ENCODE assay signal across 10 cellular contexts in the genomic region with DNA sequence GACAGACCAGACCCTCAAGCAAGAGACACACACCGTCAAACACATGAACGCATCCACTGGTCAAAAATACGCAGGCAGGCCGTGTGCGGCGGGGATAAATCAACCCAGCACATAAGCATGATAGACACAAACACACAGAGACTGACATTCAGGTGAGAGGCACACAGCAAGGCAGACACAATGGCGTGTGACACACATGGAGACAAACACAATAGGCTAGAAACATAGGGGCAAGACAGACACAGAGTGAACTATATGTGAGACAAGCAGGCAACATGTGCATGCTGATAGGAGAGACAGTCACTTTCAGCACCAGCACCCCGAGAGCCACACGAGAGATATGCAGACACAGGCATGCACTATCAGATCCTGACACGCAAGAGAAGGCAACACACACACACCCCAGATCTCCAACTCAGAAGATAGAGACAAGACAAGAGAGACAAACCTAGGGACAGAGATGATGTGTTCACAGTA. TPM values are rescaled to one million over a fixed set of nuclear protein-coding genes. Genes with fewer than 3 reads are reported as not detected.
DNase-seq lines count a peak whose midpoint lies in the region; ATAC-seq and TF ChIP-seq lines count a peak whose summit lies in the region.
"Had no signal": no experiment of that assay in that cellular context is flagged by ENCODE, and none has a peak within 500 bp of the region (broad histone marks: within the 10 kb centered on the region; RNA-seq: fewer than 3 reads in every experiment).

No MANE protein-coding gene starts in this region.

- H3K27ac ChIP-seq in A673 (ENCODE audit: low read depth, low read length, poor library complexity, severe bottlenecking) (peak overlapping the region; percentile 96), HL-60 (replicated peaks) (peak overlapping the region; percentile 95), body of pancreas (peak overlapping the region; percentile 78 to 100 (median 96)), muscle layer of colon (ENCODE audit: low read depth, low read length) (peak overlapping the region; percentile 87), H9 (ENCODE audit: insufficient read length, low read depth, low read length) (no peak overlapping the region)

- no peak overlapping the region for H2AFZ ChIP-seq in H9 (ENCODE audit: low read length)

- ATAC-seq in body of pancreas (no peak), HG02885 (IDR thresholded peaks at IDR 0.05; ENCODE audit: poor library complexity, unreplicated experiment) (no peak)

- H4K20me1 ChIP-seq in H9 (ENCODE audit: control insufficient read depth, insufficient read depth, insufficient read length) = no peaks in the 10 kb centered on the region

- no peak overlapping the region for H2AK5ac ChIP-seq in H9 (ENCODE audit: insufficient read length, low read length)

- H3K4me3 ChIP-seq in A673 (ENCODE audit: low read depth, low read length, poor library complexity, severe bottlenecking) (no peak overlapping the region), HL-60 (replicated peaks; ENCODE audit: insufficient read depth, low read length) (no peak overlapping the region), body of pancreas (no peak overlapping the region), muscle layer of colon (ENCODE audit: low read depth in 1 of 2, low read length in 2 of 2) (no peak overlapping the region)

- 59 to 64% methylated on average over 10 of the region's 10 CpGs for WGBS in body of pancreas, 2 donors
- WGBS in H9 (ENCODE audit: extremely low coverage, insufficient read length, low lambda C conversion rate) = no CpG with 5 or more reads among the region's 10 CpGs

- H3K36me3 ChIP-seq in A673 (ENCODE audit: insufficient read depth, low read length, poor library complexity, severe bottlenecking) = no peaks in the 10 kb centered on the region
- no peaks in the 10 kb centered on the region for H3K36me3 ChIP-seq in body of pancreas (replicated peaks in 1 of 2; ENCODE audit: insufficient read depth in 1 of 2, low read depth in 2 of 2)
- H3K36me3 ChIP-seq in muscle layer of colon (ENCODE audit: insufficient read depth, low read length) = no peaks in the 10 kb centered on the region

- no peak overlapping the region for H3K18ac ChIP-seq in H9 (ENCODE audit: insufficient read length, low read depth, low read length)

- no peaks in the 10 kb centered on the region for H3K36me3 Mint-ChIP-seq in H9 (ENCODE audit: insufficient read depth in 1 of 3, low read depth in 3 of 3)

- CTCF ChIA-PET in A673 (lab: Charles Lee) = no interaction called here

- no peak overlapping the region for H2BK120ac ChIP-seq in H9 (ENCODE audit: low read depth, low read length, poor library complexity, severe bottlenecking)

- no peaks in the 10 kb centered on the region for H3K9me3 Mint-ChIP-seq in H9

- H3K14ac ChIP-seq in H9 (ENCODE audit: insufficient read depth, low read length) = no peak overlapping the region

- no peak overlapping the region for H4K91ac ChIP-seq in H9 (ENCODE audit: insufficient read length, low read depth, low read length)

- H4K5ac ChIP-seq in H9 (ENCODE audit: insufficient read length, low read depth, low read length) = no peak overlapping the region

- TF ChIP-seq CTCF in A673 (conservative IDR thresholded peaks at IDR 0.05; ENCODE audit: low read depth, low read length) (no peak), HL-60 (IDR thresholded peaks at IDR 0.05; ENCODE audit: insufficient read depth, low read length) (no peak), body of pancreas (IDR thresholded peaks at IDR 0.05) (no peak), H9 (conservative IDR thresholded peaks at IDR 0.05) (no peak)

- H3T11ph ChIP-seq in H9 (ENCODE audit: low read length) = no peak overlapping the region

- H3K9ac ChIP-seq in muscle layer of colon (ENCODE audit: low read length) = peak overlapping the region; percentile 3
- no peak overlapping the region for H3K9ac ChIP-seq in H9 (ENCODE audit: extremely low read depth, insufficient read length, low read length)

- no peaks in the 10 kb centered on the region for H3K27me3 ChIP-seq in A673 (replicated peaks; ENCODE audit: insufficient read depth, low read depth, low read length, poor library complexity)
- no peaks in the 10 kb centered on the region for H3K27me3 ChIP-seq in HL-60 (ENCODE audit: insufficient read depth, poor library complexity, severe bottlenecking)
- no peaks in the 10 kb centered on the region for H3K27me3 ChIP-seq in body of pancreas
- H3K27me3 ChIP-seq in muscle layer of colon (ENCODE audit: control insufficient read depth in 1 of 2, insufficient read depth in 2 of 2, low read length in 2 of 2) = no peaks in the 10 kb centered on the region
- H3K27me3 ChIP-seq in H9 (ENCODE audit: insufficient read depth, low read length) = no peaks in the 10 kb centered on the region

- no peak overlapping the region for H2BK5ac ChIP-seq in H9 (ENCODE audit: insufficient read length, low read length)

- H3K27me3 Mint-ChIP-seq in H9 (ENCODE audit: low read depth) = no peaks in the 10 kb centered on the region; the same call in 1 of the 2 replicates

- no peak overlapping the region for H3K4me3 Mint-ChIP-seq in H9

- no peak overlapping the region for H2BK12ac ChIP-seq in H9 (ENCODE audit: insufficient read length, low read depth, low read length)

- no peak overlapping the region for H3K27ac Mint-ChIP-seq in H9

- POLR2A ChIA-PET in A673 (lab: Charles Lee; ENCODE audit: low non-redundant PET) = no interaction called here

- no peak overlapping the region for H4K8ac ChIP-seq in H9 (replicated peaks; ENCODE audit: insufficient read length, low read depth, low read length)

- no peak overlapping the region for H3K23ac ChIP-seq in H9 (ENCODE audit: insufficient read length, low read depth, low read length)

- H3K9me3 ChIP-seq in A673 (ENCODE audit: low read depth, low read length, poor library complexity, severe bottlenecking) = no peaks in the 10 kb centered on the region
- no peaks in the 10 kb centered on the region for H3K9me3 ChIP-seq in body of pancreas
- no peaks in the 10 kb centered on the region for H3K9me3 ChIP-seq in muscle layer of colon (ENCODE audit: low read length)
- no peaks in the 10 kb centered on the region for H3K9me3 ChIP-seq in H9 (ENCODE audit: control insufficient read depth, low read depth, low read length)

- H3K56ac ChIP-seq in H9 (ENCODE audit: insufficient read length, low read depth, low read length) = no peak overlapping the region

- TF ChIP-seq POLR2A in body of pancreas (IDR thresholded peaks at IDR 0.05) = no peak

- intact Hi-C loops in A673 (cut with micrococcal nuclease; ENCODE audit: unreplicated experiment) (no loop called here), body of pancreas (cut with DNase I) (no loop called here)

- H2BK15ac ChIP-seq in H9 (ENCODE audit: low read depth, low read length) = no peak overlapping the region

- H3K4me2 ChIP-seq in H9 (ENCODE audit: insufficient read depth, insufficient read length, low read length) = no peak overlapping the region

- no peaks in the 10 kb centered on the region for H3K79me2 ChIP-seq in H9 (ENCODE audit: insufficient read depth, low read length)

- no peaks in the 10 kb centered on the region for H3K79me1 ChIP-seq in H9 (ENCODE audit: insufficient read depth, low read depth, low read length, poor library complexity, severe bottlenecking)

- no peak overlapping the region for H3K4ac ChIP-seq in H9 (ENCODE audit: low read depth, low read length)

- H3K4me1 ChIP-seq in A673 (ENCODE audit: insufficient read depth, low read length, poor library complexity, severe bottlenecking) = peaks cover 51% of the 10 kb centered on the region
- peaks cover 78% of the 10 kb centered on the region for H3K4me1 ChIP-seq in body of pancreas
- peaks cover 38% of the 10 kb centered on the region for H3K4me1 ChIP-seq in muscle layer of colon (ENCODE audit: insufficient read depth, low read length)
- peaks cover 6% of the 10 kb centered on the region for H3K4me1 ChIP-seq in H9 (ENCODE audit: insufficient read depth, low read length)

- H3K23me2 ChIP-seq in H9 (ENCODE audit: insufficient read length, low read depth, low read length, poor library complexity, severe bottlenecking) = peaks cover 13% of the 10 kb centered on the region

- DNase-seq in A673 (ENCODE audit: low spot score) (no peak), HL-60 (ENCODE audit: low read depth in 1 of 2, low spot score in 1 of 2) (no peak), body of pancreas (no peak), KG1 (lab: John Stamatoyannopoulos, UW) (no peak), NCI-H510A treated with DMSO at 0.1 percent for 48 hours (lab: John Stamatoyannopoulos, UW) (no peak), H9 (no peak)
- DNase-seq: NCI-H1694 treated with DMSO at 0.1 percent for 48 hours, occipital lobe had no signal

- no peak overlapping the region for H2BK20ac ChIP-seq in H9 (ENCODE audit: low read depth, low read length, poor library complexity, severe bottlenecking)

- BruUV-seq in A673 (replicated peaks; lab: Mats Ljungman, UMichigan) = no TSS peak

- peaks cover 22 to 26% of the 10 kb centered on the region in 2 experiments for H3K4me1 Mint-ChIP-seq in H9

RNA-seq across cellular contexts. Expression of a gene that starts 6.9 kb away (rescaled TPM):
- total RNA-seq in A673 (2021) = 27.7 and 28.6 TPM in 2 replicates
- total RNA-seq in body of pancreas = 100 to 1,000 TPM; 219 to 485 TPM
- total RNA-seq in H9 (2021) = 15.9 and 18.0 TPM in 2 replicates

RNA-seq across cellular contexts. Expression of a gene that starts 9.1 kb away (rescaled TPM):
- 25.8 and 34.1 TPM in 2 replicates for total RNA-seq in A673 (2021)
- 100 to 1,000 TPM; 114 to 354 TPM for total RNA-seq in body of pancreas
- 56.8 and 64.7 TPM in 2 replicates for total RNA-seq in H9 (2021)

RNA-seq across cellular contexts. Expression of a gene that starts 17.2 kb away (rescaled TPM):
- total RNA-seq in A673 (2021) (406 and 429 TPM in 2 replicates), body of pancreas (100 to 1,000 TPM; 105 to 146 TPM), H9 (2021) (468 and 485 TPM in 2 replicates)

RNA-seq across cellular contexts. Expression of a gene that starts 17.4 kb away (rescaled TPM):
- total RNA-seq in A673 (2021) (45.2 and 53.4 TPM in 2 replicates), body of pancreas (not detected), H9 (2021) (45.8 and 48.1 TPM in 2 replicates)

RNA-seq across cellular contexts. Expression of a gene that starts 22.0 kb away (rescaled TPM):
- total RNA-seq in A673 (2021) (97.7 and 99.7 TPM in 2 replicates), body of pancreas (1 to 10 TPM; 1.3 to 6.5 TPM), H9 (2021) (79.5 and 86.0 TPM in 2 replicates)
